ENCODE assay signal across 9 cellular contexts in the genomic region with DNA sequence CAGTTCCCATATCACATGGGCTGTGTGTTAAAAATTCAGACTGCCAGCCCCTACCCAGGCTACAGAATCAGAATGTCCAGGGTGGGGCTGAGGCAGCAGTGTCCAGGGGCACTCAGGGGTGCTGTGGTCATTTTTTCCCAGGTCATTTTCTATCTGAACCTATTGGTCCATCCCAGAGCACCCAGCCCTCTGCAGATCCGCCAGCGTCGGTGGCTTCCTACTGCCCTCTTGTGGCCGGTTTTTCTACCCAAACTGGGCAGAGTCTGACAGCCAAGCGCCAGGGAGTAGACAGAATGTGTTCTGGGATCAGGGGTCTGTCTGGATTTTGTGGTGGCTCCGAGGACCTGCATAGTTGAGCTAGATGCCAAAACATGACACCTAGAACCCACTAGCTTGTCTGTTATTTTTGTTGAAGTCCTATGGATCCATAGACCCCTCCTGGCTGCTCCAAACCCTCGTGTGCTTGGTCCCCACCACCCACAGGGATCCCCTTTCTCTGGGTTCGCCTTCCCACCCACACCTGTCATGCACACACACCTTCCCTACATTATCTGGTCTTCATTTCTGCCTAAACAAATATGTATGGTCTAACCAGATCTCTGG. TPM values are rescaled to one million over a fixed set of nuclear protein-coding genes. Genes with fewer than 3 reads are reported as not detected.
DNase-seq lines count a peak whose midpoint lies in the region; ATAC-seq and TF ChIP-seq lines count a peak whose summit lies in the region.
"Had no signal": no experiment of that assay in that cellular context is flagged by ENCODE, and none has a peak within 500 bp of the region (broad histone marks: within the 10 kb centered on the region; RNA-seq: fewer than 3 reads in every experiment).

No MANE protein-coding gene starts in this region.

- DNase-seq in Caki2 (ENCODE audit: low read depth) (peak; percentile 52), HFF-Myc (ENCODE audit: extremely low read depth, low read depth) (no peak), NCI-H460 (ENCODE audit: extremely low read depth, low read depth) (peak; percentile 76), lung (ENCODE audit: low spot score) (peak; percentile 73)
- peak; percentile 69 for DNase-seq in activated CD4-positive, alpha-beta T cell treated with anti-CD3 and anti-CD28 coated beads, Interleukin-2, amount 10 ng/mL, durations not matched to agents 7 days and 5 days
- DNase-seq in stimulated activated CD8-positive, alpha-beta memory T cell treated with anti-CD3 and anti-CD28 coated beads, Interleukin-12 subunit alpha, Interleukin-12 subunit beta, amount 100 ng/mL, for 24 hours (ENCODE audit: extremely low read depth) = peak; percentile 38

- ATAC-seq in lung (ENCODE audit: insufficient read depth, low FRiP score) (peak; percentile 85), HG02763 (IDR thresholded peaks at IDR 0.05; ENCODE audit: unreplicated experiment) (no peak)

- no peaks in the 10 kb centered on the region for H3K9me3 ChIP-seq in lung (ENCODE audit: control insufficient read depth in 2 of 2, insufficient read depth in 1 of 2, low read length in 1 of 2)

- H3K9me3 Mint-ChIP-seq in activated CD4-positive, alpha-beta T cell treated with anti-CD3 and anti-CD28 coated beads, Interleukin-2, amount 10 ng/mL, durations not matched to agents 7 days and 5 days = no peaks in the 10 kb centered on the region
- no peaks in the 10 kb centered on the region for H3K9me3 Mint-ChIP-seq in dendritic cell treated with granulocyte-macrophage colony-stimulating factor and Interleukin-4, amounts not matched to agents 40 ng/mL and 50 ng/mL, for 4 days
- H3K9me3 Mint-ChIP-seq: T-helper 1 cell treated with Interleukin-12 subunit alpha and Interleukin-12 subunit beta and Interleukin-4 antibody, amounts not matched to agents 30 μg/mL and 1 μg/mL, for 36 hours had no signal

- H3K4me3 ChIP-seq in HFF-Myc (replicated peaks; ENCODE audit: low read depth, low read length) = no peak overlapping the region
- H3K4me3 ChIP-seq in lung = no peak overlapping the region

- intact Hi-C loops in dendritic cell treated with granulocyte-macrophage colony-stimulating factor and Interleukin-4, amounts not matched to agents 40 ng/mL and 50 ng/mL, for 4 days (cut with micrococcal nuclease) = loop anchor here (10.0 kb wide), 1 partner anchor 384 kb away; no protein-coding TSS in a partner anchor

- H3K27ac ChIP-seq in lung (ENCODE audit: low read depth in 1 of 2, low read length in 1 of 2) = no peak overlapping the region

- peaks cover 35% of the 10 kb centered on the region for H3K4me1 Mint-ChIP-seq in activated CD4-positive, alpha-beta T cell treated with anti-CD3 and anti-CD28 coated beads, Interleukin-2, amount 10 ng/mL, durations not matched to agents 7 days and 5 days
- peaks cover 62% of the 10 kb centered on the region for H3K4me1 Mint-ChIP-seq in dendritic cell treated with granulocyte-macrophage colony-stimulating factor and Interleukin-4, amounts not matched to agents 40 ng/mL and 50 ng/mL, for 4 days (ENCODE audit: low read depth)

- in situ Hi-C loops in Caki2 (cut with HindIII; ENCODE audit: low pct_unique_long_range_greater_than_20kb, low sequenced_read_pairs) = no loop called here

- 22 to 24% methylated on average over 8 of the region's 8 CpGs for WGBS in lung, 2 donors

- H3K27me3 Mint-ChIP-seq in activated CD4-positive, alpha-beta T cell treated with anti-CD3 and anti-CD28 coated beads, Interleukin-2, amount 10 ng/mL, durations not matched to agents 7 days and 5 days = peaks cover 14% of the 10 kb centered on the region
- peaks cover 3% of the 10 kb centered on the region for H3K27me3 Mint-ChIP-seq in dendritic cell treated with granulocyte-macrophage colony-stimulating factor and Interleukin-4, amounts not matched to agents 40 ng/mL and 50 ng/mL, for 4 days

- H3K27me3 ChIP-seq in lung (ENCODE audit: control insufficient read depth, insufficient read depth) = no peaks in the 10 kb centered on the region

- H3K36me3 Mint-ChIP-seq in activated CD4-positive, alpha-beta T cell treated with anti-CD3 and anti-CD28 coated beads, Interleukin-2, amount 10 ng/mL, durations not matched to agents 7 days and 5 days (ENCODE audit: low read depth) = no peaks in the 10 kb centered on the region
- no peaks in the 10 kb centered on the region for H3K36me3 Mint-ChIP-seq in dendritic cell treated with granulocyte-macrophage colony-stimulating factor and Interleukin-4, amounts not matched to agents 40 ng/mL and 50 ng/mL, for 4 days (ENCODE audit: low read depth)

- H3K4me1 ChIP-seq in lung (ENCODE audit: control insufficient read depth in 2 of 2, insufficient read depth in 2 of 2, low read length in 2 of 2) = peaks cover 0 to 4% of the 10 kb centered on the region in 2 donors

- POLR2A ChIA-PET in activated CD4-positive, alpha-beta T cell treated with anti-CD3 and anti-CD28 coated beads, Interleukin-2, amount 10 ng/mL, durations not matched to agents 7 days and 5 days (lab: Charles Lee) = no interaction called here

- H3K27ac Mint-ChIP-seq in activated CD4-positive, alpha-beta T cell treated with anti-CD3 and anti-CD28 coated beads, Interleukin-2, amount 10 ng/mL, durations not matched to agents 7 days and 5 days = no peak overlapping the region
- H3K27ac Mint-ChIP-seq in dendritic cell treated with granulocyte-macrophage colony-stimulating factor and Interleukin-4, amounts not matched to agents 40 ng/mL and 50 ng/mL, for 4 days = peak overlapping the region; percentile 89
- H3K27ac Mint-ChIP-seq: T-helper 1 cell treated with Interleukin-12 subunit alpha and Interleukin-12 subunit beta and Interleukin-4 antibody, amounts not matched to agents 30 μg/mL and 1 μg/mL, for 36 hours had no signal

- TF ChIP-seq CTCF in HFF-Myc (IDR thresholded peaks at IDR 0.05; ENCODE audit: low read depth, low read length, missing control alignments) (peak; percentile 91), lung (IDR thresholded peaks at IDR 0.05; ENCODE audit: control extremely low read depth, extremely low read depth) (peak; percentile 46)

- H3K4me3 Mint-ChIP-seq in activated CD4-positive, alpha-beta T cell treated with anti-CD3 and anti-CD28 coated beads, Interleukin-2, amount 10 ng/mL, durations not matched to agents 7 days and 5 days = no peak overlapping the region
- H3K4me3 Mint-ChIP-seq in dendritic cell treated with granulocyte-macrophage colony-stimulating factor and Interleukin-4, amounts not matched to agents 40 ng/mL and 50 ng/mL, for 4 days = no peak overlapping the region
- H3K4me3 Mint-ChIP-seq: T-helper 1 cell treated with Interleukin-12 subunit alpha and Interleukin-12 subunit beta and Interleukin-4 antibody, amounts not matched to agents 30 μg/mL and 1 μg/mL, for 36 hours had no signal

- CTCF ChIA-PET in activated CD4-positive, alpha-beta T cell treated with anti-CD3 and anti-CD28 coated beads, Interleukin-2, amount 10 ng/mL, durations not matched to agents 7 days and 5 days (lab: Charles Lee) = interaction anchor here (1.0 to 1.1 kb wide), 2 partner anchors 10 to 500 kb away, joined by 3 to 4 read pairs; no protein-coding TSS in a partner anchor

- H3K36me3 ChIP-seq in lung (ENCODE audit: control insufficient read depth in 2 of 2, insufficient read depth in 2 of 2, low read length in 2 of 2) = no peaks in the 10 kb centered on the region

RNA-seq across cellular contexts. Expression of a gene that starts 34.1 kb away (rescaled TPM):
- 1.9 and 4.8 TPM in 2 replicates for total RNA-seq in Caki2 (2014; rRNA removed; shearing (Covaris generic); ENCODE audit: low replicate concordance)
- 3.3 and 6.4 TPM in 2 replicates for total RNA-seq in NCI-H460 (2014; rRNA removed; shearing (Covaris generic))
- polyA plus RNA-seq in NCI-H460 (2014; cell fraction: nucleus; rRNA removed) = 4.5 and 8.7 TPM in 2 replicates
- 1 to 10 TPM; 2.0 to 2.9 TPM for total RNA-seq in activated CD4-positive, alpha-beta T cell treated with anti-CD3 and anti-CD28 coated beads, Interleukin-2, amount 10 ng/mL, durations not matched to agents 7 days and 5 days
- total RNA-seq in lung = 10 to 100 TPM; 15.9 to 37.9 TPM
- 10 to 100 TPM in 1 of 2 donors, 1 to 10 TPM in 1; 7.7 to 20.8 TPM for polyA plus RNA-seq in lung
